ENCODE assay signal across 20 cellular contexts in the genomic region with DNA sequence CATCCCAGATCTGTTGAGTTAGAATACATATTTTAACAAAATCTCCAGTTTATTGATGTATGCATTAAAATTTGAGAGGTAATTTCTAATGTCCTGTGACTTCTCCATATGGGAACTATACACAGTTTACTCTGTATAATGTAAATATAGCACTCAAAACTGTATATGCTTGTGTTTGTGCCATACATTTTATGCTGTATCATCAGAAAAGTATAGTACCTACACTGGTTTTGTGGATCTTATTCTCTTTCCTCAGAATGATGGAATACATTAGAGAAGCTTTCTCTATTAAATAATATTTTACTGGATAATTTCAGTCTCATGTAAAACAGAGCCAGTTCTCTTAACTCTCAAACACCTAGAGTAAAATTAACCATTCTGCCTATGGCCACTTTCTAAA. TPM values are rescaled to one million over a fixed set of nuclear protein-coding genes. Genes with fewer than 3 reads are reported as not detected.
DNase-seq lines count a peak whose midpoint lies in the region; ATAC-seq, FAIRE-seq and TF ChIP-seq lines count a peak whose summit lies in the region.
"Had no signal": no experiment of that assay in that cellular context is flagged by ENCODE, and none has a peak within 500 bp of the region (broad histone marks: within the 10 kb centered on the region; RNA-seq: fewer than 3 reads in every experiment).

No MANE protein-coding gene starts in this region.

- no peak for DNase-seq in A549 (ENCODE audit: low read depth in 1 of 2, low spot score in 1 of 2)
- no peak for DNase-seq in H54 (ENCODE audit: insufficient read length, low spot score)
- DNase-seq in K562 (ENCODE audit: extremely low read depth in 1 of 4, low spot score in 3 of 4), result no peak
- DNase-seq in thyroid gland, result no peak
- no peak for DNase-seq in inferior parietal cortex (ENCODE audit: extremely low spot score)
- no peak for DNase-seq in activated CD4-positive, alpha-beta T cell treated with anti-CD3 and anti-CD28 coated beads for 1 hour
- DNase-seq in activated CD4-positive, CD25-positive, alpha-beta regulatory T cell (lab: John Stamatoyannopoulos, UW), result no peak
- DNase-seq: BE2C; C1 segment of cervical spinal cord; CD4-positive, CD25-positive, alpha-beta regulatory T cell; CD8-positive, alpha-beta memory T cell; COR-L47; DMS 273 treated with DMSO at 0.1 percent for 48 hours; DND-41; H9 had no signal

- ATAC-seq in A549 (no peak), K562 (no peak)

- no peaks in the 10 kb centered on the region for H3K36me3 ChIP-seq in K562 (ENCODE audit: control insufficient read depth, insufficient read depth, low read length)
- H3K36me3 ChIP-seq in thyroid gland, result no peaks in the 10 kb centered on the region
- H3K36me3 ChIP-seq: BE2C had no signal

- FAIRE-seq in A549 (lab: Jason Lieb, UNC) (no peak), H54 (lab: Jason Lieb, UNC) (peak; percentile 20), K562 (lab: Jason Lieb, UNC) (no peak)
- FAIRE-seq: GM12891, GM19239, HTR-8/SVneo had no signal

- TF ChIP-seq EP300 in A549 (IDR thresholded peaks at IDR 0.05) (no peak), K562 (IDR thresholded peaks at IDR 0.05; ENCODE audit: low read length) (no peak)

- H3K4me3 ChIP-seq in A549, result no peak overlapping the region
- H3K4me3 ChIP-seq in K562, result no peak overlapping the region
- no peak overlapping the region for H3K4me3 ChIP-seq in thyroid gland (replicated peaks in 1 of 3)
- H3K4me3 ChIP-seq: GM23248 had no signal

- no peak overlapping the region for H3K4me2 ChIP-seq in A549
- no peak overlapping the region for H3K4me2 ChIP-seq in K562 (ENCODE audit: insufficient read depth, low read length)
- H3K4me2 ChIP-seq: KMS-11 had no signal

- TF ChIP-seq RAD21 in A549 (conservative IDR thresholded peaks at IDR 0.05 in 1 of 2, IDR thresholded peaks at IDR 0.05 in 1 of 2), result no peak
- TF ChIP-seq RAD21 in K562 (CRISPR knock-in tag; conservative IDR thresholded peaks at IDR 0.05 in 1 of 2, IDR thresholded peaks at IDR 0.05 in 1 of 2), result no peak

- CTCF ChIA-PET in A549 (lab: Yijun Ruan, JAX) (no interaction called here), K562 (lab: Yijun Ruan, JAX; ENCODE audit: low intra/inter-chr PET ratio) (no interaction called here)

- no peaks in the 10 kb centered on the region for H4K20me1 ChIP-seq in K562 (replicated peaks; ENCODE audit: control insufficient read depth, insufficient read depth, low read length)

- POLR2A ChIA-PET in A549 (lab: Yijun Ruan, JAX), result no interaction called here
- POLR2A ChIA-PET in K562 (lab: Yijun Ruan, JAX), result no interaction called here

- H3K27me3 ChIP-seq in K562 (ENCODE audit: control insufficient read depth in 2 of 2, insufficient read depth in 2 of 2, low read length in 2 of 2), result no peaks in the 10 kb centered on the region
- H3K27me3 ChIP-seq in thyroid gland, result no peaks in the 10 kb centered on the region
- H3K27me3 ChIP-seq: BE2C had no signal

- H3K4me1 ChIP-seq in A549, result no peaks in the 10 kb centered on the region
- no peaks in the 10 kb centered on the region for H3K4me1 ChIP-seq in K562 (replicated peaks in 1 of 2; ENCODE audit: control insufficient read depth in 2 of 2, insufficient read depth in 2 of 2, low read length in 2 of 2)
- peaks cover 0 to 3% of the 10 kb centered on the region in 2 donors for H3K4me1 ChIP-seq in thyroid gland
- H3K4me1 ChIP-seq: BE2C had no signal

- intact Hi-C loops in K562 (cut with micrococcal nuclease) (no loop called here), thyroid gland (cut with DNase I) (no loop called here)

- in situ Hi-C loops in K562 (cut with MboI), result no loop called here

- H3K9me1 ChIP-seq in K562 (ENCODE audit: control insufficient read depth, insufficient read depth, low read length), result no peaks in the 10 kb centered on the region

- TF ChIP-seq POLR2A in A549 (IDR thresholded peaks at IDR 0.05; ENCODE audit: low read length) (no peak), H54 (IDR thresholded peaks at IDR 0.05; ENCODE audit: low read depth, low read length) (no peak), K562 (conservative IDR thresholded peaks at IDR 0.05) (no peak), thyroid gland (IDR thresholded peaks at IDR 0.05) (no peak)

- no peaks in the 10 kb centered on the region; the same call in 2 of the 3 replicates for H3K79me2 ChIP-seq in K562 (ENCODE audit: control insufficient read depth, insufficient read depth, low read length)

- H2AFZ ChIP-seq in K562 (ENCODE audit: low read depth, low read length), result no peak overlapping the region
- H2AFZ ChIP-seq: GM23248 had no signal

- H3K9me3 ChIP-seq in A549 (peaks cover 79% of the 10 kb centered on the region), K562 (replicated peaks; ENCODE audit: control insufficient read depth, insufficient read depth, low read depth, low read length) (no peaks in the 10 kb centered on the region), thyroid gland (no peaks in the 10 kb centered on the region)
- H3K9me3 ChIP-seq: BE2C had no signal

- no peak overlapping the region for H3K9ac ChIP-seq in K562 (ENCODE audit: insufficient read depth in 1 of 2, low read depth in 2 of 2, low read length in 2 of 2)
- H3K9ac ChIP-seq: GM23248, KMS-11 had no signal

- TF ChIP-seq CTCF in A549 (IDR thresholded peaks at IDR 0.05) (no peak), K562 (IDR thresholded peaks at IDR 0.05 in 2 of 3, conservative IDR thresholded peaks at IDR 0.05 in 1 of 3; ENCODE audit: insufficient read depth in 2 of 3, low read depth in 1 of 3, low read length in 3 of 3) (no peak), thyroid gland (IDR thresholded peaks at IDR 0.05) (no peak)

- BruUV-seq in K562 (replicated peaks; lab: Mats Ljungman, UMichigan), result no TSS peak

- H3K27ac ChIP-seq in A549 (no peak overlapping the region), K562 (ENCODE audit: extremely low read depth, low read depth, low read length) (no peak overlapping the region), thyroid gland (peak overlapping the region in 2 of 3 donors; percentile 25 to 35)
- H3K27ac ChIP-seq: GM23248, KMS-11 had no signal

TF ChIP-seq in A549, 52 proteins besides CTCF, POLR2A, EP300 and RAD21:
- TF ChIP-seq PHF8 (IDR thresholded peaks at IDR 0.05; ENCODE audit: borderline replicate concordance, low read depth), result no peak
- no peak for TF ChIP-seq HDAC2 (IDR thresholded peaks at IDR 0.05)
- TF ChIP-seq RARB (CRISPR knock-in tag; IDR thresholded peaks at IDR 0.05), result no peak
- TF ChIP-seq MAFK (IDR thresholded peaks at IDR 0.05; ENCODE audit: partially characterized antibody), result peak; percentile 68
- no peak for TF ChIP-seq JUN (IDR thresholded peaks at IDR 0.05)
- no peak for TF ChIP-seq ZC3H11A (IDR thresholded peaks at IDR 0.05)

TF ChIP-seq in K562, 482 proteins besides CTCF, POLR2A, EP300 and RAD21 (continues in another document):
- TF ChIP-seq ZNF316 (IDR thresholded peaks at IDR 0.05), result peak; percentile 63
- peak; percentile 50; the same call in 1 of the 2 replicates for TF ChIP-seq C11orf30 (IDR thresholded peaks at IDR 0.05; ENCODE audit: low read depth)
- peak; percentile 75 for TF ChIP-seq MAFF (IDR thresholded peaks at IDR 0.05; ENCODE audit: low read length)
- no peak for TF ChIP-seq RFX7 (CRISPR knock-in tag; IDR thresholded peaks at IDR 0.05)
- TF ChIP-seq, protein P1, sequence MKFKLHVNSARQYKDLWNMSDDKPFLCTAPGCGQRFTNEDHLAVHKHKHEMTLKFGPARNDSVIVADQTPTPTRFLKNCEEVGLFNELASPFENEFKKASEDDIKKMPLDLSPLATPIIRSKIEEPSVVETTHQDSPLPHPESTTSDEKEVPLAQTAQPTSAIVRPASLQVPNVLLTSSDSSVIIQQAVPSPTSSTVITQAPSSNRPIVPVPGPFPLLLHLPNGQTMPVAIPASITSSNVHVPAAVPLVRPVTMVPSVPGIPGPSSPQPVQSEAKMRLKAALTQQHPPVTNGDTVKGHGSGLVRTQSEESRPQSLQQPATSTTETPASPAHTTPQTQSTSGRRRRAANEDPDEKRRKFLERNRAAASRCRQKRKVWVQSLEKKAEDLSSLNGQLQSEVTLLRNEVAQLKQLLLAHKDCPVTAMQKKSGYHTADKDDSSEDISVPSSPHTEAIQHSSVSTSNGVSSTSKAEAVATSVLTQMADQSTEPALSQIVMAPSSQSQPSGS (CRISPR knock-in tag; IDR thresholded peaks at IDR 0.05), result no peak
- no peak for TF ChIP-seq SMARCB1 (IDR thresholded peaks at IDR 0.05; ENCODE audit: insufficient read length, low read depth)
- peak; percentile 44; the same call in 1 of the 2 replicates for TF ChIP-seq MAFK (IDR thresholded peaks at IDR 0.05; ENCODE audit: low read length)
- no peak for TF ChIP-seq ZNF146 (CRISPR knock-in tag; IDR thresholded peaks at IDR 0.05; ENCODE audit: unreplicated experiment)
- no peak for TF ChIP-seq RCOR1 (IDR thresholded peaks at IDR 0.05; ENCODE audit: borderline replicate concordance in 1 of 2, low read depth in 2 of 2, low read length in 2 of 2)
- TF ChIP-seq ZNF507 (tag; conservative IDR thresholded peaks at IDR 0.05), result no peak
- peak; percentile 21; the same call in 1 of the 2 replicates for TF ChIP-seq MAFG (tag; conservative IDR thresholded peaks at IDR 0.05)
- no peak for TF ChIP-seq RAD51 (IDR thresholded peaks at IDR 0.05; ENCODE audit: borderline replicate concordance, low read depth)

RNA-seq across cellular contexts. Expression of a gene that starts 53.6 kb away (rescaled TPM):
- polyA plus RNA-seq in A549 (2011; rRNA removed), result 10.0 and 12.1 TPM in 2 replicates
- polyA plus RNA-seq in A549 (2012; cell fraction: cytosol; rRNA removed), result 4.2 and 4.7 TPM in 2 replicates
- 2.4 and 3.9 TPM in 2 replicates for polyA plus RNA-seq in A549 (2012; cell fraction: nucleus; rRNA removed)
- polyA plus RNA-seq in A549 (2017; fragmentation: RNase III; extraction: RNeasy Plus Mini Kit Qiagen cat#74134 plus additional on column Dnase treatment), result 7.6 to 10.6 TPM (median 7.8 TPM) in 3 replicates
- 15.1 and 15.7 TPM in 2 replicates for polyA minus RNA-seq in A549 (2011; rRNA and poly(A)+ RNA removed)
- total RNA-seq in K562 (2011; cell fraction: chromatin; rRNA removed; ENCODE audit: low replicate concordance), result 17.9 and 39.8 TPM in 2 replicates
- 18.7 and 22.0 TPM in 2 replicates for total RNA-seq in K562 (2011; cell fraction: nucleolus; rRNA removed)
- 23.2 and 33.5 TPM in 2 replicates for total RNA-seq in K562 (2011; cell fraction: nucleoplasm; rRNA removed)
- 10.8 and 11.9 TPM in 2 replicates for total RNA-seq in K562 (2014; rRNA removed)
- total RNA-seq in K562 (2014; rRNA removed; fragmentation: Illumina TruSeq; extraction: Trizol), result 22.1 and 24.9 TPM in 2 replicates
- total RNA-seq in K562 (2015; rRNA removed; fragmentation: Illumina TruSeq; extraction: Trizol), result 19.0 and 21.2 TPM in 2 replicates
- 14.2 and 14.5 TPM in 2 replicates for total RNA-seq in K562 (2021)
- polyA plus RNA-seq in K562 (2011; rRNA removed), result 11.2 and 14.2 TPM in 2 replicates
- polyA plus RNA-seq in K562 (2011; cell fraction: cytosol; rRNA removed), result 4.7 and 7.5 TPM in 2 replicates
- 7.2 and 8.7 TPM in 2 replicates for polyA plus RNA-seq in K562 (2011; cell fraction: nucleus; rRNA removed)
- 7.3 and 8.1 TPM in 2 replicates for polyA plus RNA-seq in K562 (2012)
- polyA plus RNA-seq in K562 (2014; fragmentation: Illumina TruSeq; extraction: Trizol), result 14.1 and 15.3 TPM in 2 replicates
- polyA plus RNA-seq in K562 (2014; fragmentation: Nextera tagmentation; extraction: Ambion mirVana), result 10 to 100 TPM; 10.7 to 13.8 TPM
- 9.0 and 10.9 TPM in 2 replicates for polyA plus RNA-seq in K562 (2014; rRNA removed)
- 24.0 and 25.2 TPM in 2 replicates for polyA minus RNA-seq in K562 (2011; rRNA and poly(A)+ RNA removed)
- 15.5 and 19.7 TPM in 2 replicates for polyA minus RNA-seq in K562 (2011; cell fraction: cytosol; rRNA and poly(A)+ RNA removed)
- polyA minus RNA-seq in K562 (2011; cell fraction: nucleus; rRNA and poly(A)+ RNA removed), result 18.4 and 21.9 TPM in 2 replicates
- total RNA-seq in thyroid gland, result 10 to 100 TPM; 61.1 to 85.4 (median 64.9) TPM

Comparison
In these comparisons a context has a peak if more than half of its experiments do, and no peak if none do; other contexts are left out.
1. H3K27ac ChIP-seq: peak in thyroid gland (2 of 3); none in A549 (0 of 2) and K562 (single experiment).